Comparison of ENCODE assay signal across 1 cellular context in genomic region chrX:153353416-153353815, GRCh38.
TF ChIP-seq lines count a peak whose summit lies in the region.

No MANE protein-coding gene starts in this region.

TF ChIP-seq in H1, 55 proteins besides CTCF, POLR2A, EP300 and RAD21:
- TF ChIP-seq JUN (IDR thresholded peaks at IDR 0.05; ENCODE audit: low read depth, low read length) (no peak), ZNF274 (IDR thresholded peaks at IDR 0.05; ENCODE audit: borderline replicate concordance, extremely low read depth, low read length) (no peak), PHF8 (conservative IDR thresholded peaks at IDR 0.05; ENCODE audit: low read depth, low read length) (no peak), SRF (IDR thresholded peaks at IDR 0.05; ENCODE audit: low read depth, low read length) (no peak), BCL11A (IDR thresholded peaks at IDR 0.05; ENCODE audit: low read depth in 2 of 2, low read length in 2 of 2) (no peak), ASH2L (IDR thresholded peaks at IDR 0.05; ENCODE audit: low read length) (no peak), RFX5 (IDR thresholded peaks at IDR 0.05; ENCODE audit: borderline replicate concordance, low read depth, low read length) (no peak), CBX5 (IDR thresholded peaks at IDR 0.05; ENCODE audit: low read depth, low read length) (no peak), CHD7 (IDR thresholded peaks at IDR 0.05; ENCODE audit: insufficient replicate concordance, low read length) (no peak), HDAC2 (IDR thresholded peaks at IDR 0.05; ENCODE audit: borderline replicate concordance in 1 of 2, low read depth in 2 of 2, low read length in 2 of 2) (no peak), HDAC6 (IDR thresholded peaks at IDR 0.05; ENCODE audit: low read depth, low read length) (no peak), GTF2F1 (IDR thresholded peaks at IDR 0.05; ENCODE audit: borderline replicate concordance, low read depth, low read length) (no peak), MAFK (IDR thresholded peaks at IDR 0.05; ENCODE audit: low read depth, low read length) (no peak)
TF ChIP-seq in H1: peak in this region for 0.
